Comparison of ENCODE assay signal across 1 cellular context in the genomic region with DNA sequence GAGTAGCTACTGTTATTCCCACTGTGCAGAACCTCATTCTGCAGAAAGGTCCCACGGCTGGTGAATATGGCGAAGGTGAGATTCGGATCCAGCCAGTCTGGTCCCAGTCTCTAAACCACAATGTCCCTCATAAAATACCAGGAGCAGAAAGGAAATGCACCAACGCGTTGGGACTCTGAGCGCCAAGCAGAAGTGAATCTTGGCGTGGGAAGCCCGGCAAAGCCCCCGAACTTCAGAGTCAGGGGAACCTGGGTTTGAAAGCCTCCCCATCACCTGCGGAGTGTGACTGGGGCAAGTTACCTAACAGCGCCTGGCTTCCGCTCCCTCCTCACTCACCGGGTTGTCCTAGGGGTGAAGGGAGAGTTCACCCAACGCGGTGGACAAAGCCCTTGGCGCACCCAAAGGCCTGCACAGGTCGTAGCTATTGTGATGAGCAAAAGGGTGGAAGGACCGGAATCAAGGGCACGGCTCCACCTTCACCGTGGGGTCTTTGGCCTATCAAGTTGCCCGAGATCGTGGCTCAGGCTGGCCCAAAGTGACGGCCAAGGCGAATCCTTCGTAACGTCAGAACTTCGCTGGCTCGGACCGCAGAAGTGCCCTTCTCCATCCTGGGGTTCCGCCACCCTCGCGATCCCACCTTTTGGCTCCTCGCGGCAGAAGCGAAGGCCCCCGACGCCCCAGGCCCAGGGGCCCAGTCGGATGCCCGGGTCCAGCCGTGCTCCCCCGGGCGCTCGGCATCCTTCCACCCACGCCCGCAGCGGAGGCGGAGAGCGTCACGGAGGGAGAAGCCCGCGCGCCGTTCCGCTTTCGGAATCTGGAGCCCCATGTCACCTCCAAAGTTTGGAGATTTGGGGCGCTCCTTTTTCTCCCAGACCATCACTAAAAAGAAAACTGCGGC.
TF ChIP-seq lines count a peak whose summit lies in the region.

No MANE protein-coding gene starts in this region.

TF ChIP-seq in GM12878, 131 proteins besides CTCF, POLR2A, EP300 and RAD21 (continues in another document):
- TF ChIP-seq, protein P1, sequence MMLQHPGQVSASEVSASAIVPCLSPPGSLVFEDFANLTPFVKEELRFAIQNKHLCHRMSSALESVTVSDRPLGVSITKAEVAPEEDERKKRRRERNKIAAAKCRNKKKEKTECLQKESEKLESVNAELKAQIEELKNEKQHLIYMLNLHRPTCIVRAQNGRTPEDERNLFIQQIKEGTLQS (IDR thresholded peaks at IDR 0.05; ENCODE audit: borderline replicate concordance, extremely low read depth, low read depth, low read length) = no peak
- TF ChIP-seq TBL1XR1 (IDR thresholded peaks at IDR 0.05; ENCODE audit: low read depth, low read length) = no peak
- TF ChIP-seq NFYA (IDR thresholded peaks at IDR 0.05; ENCODE audit: borderline replicate concordance, low read depth, low read length) = no peak
- TF ChIP-seq, protein P2, sequence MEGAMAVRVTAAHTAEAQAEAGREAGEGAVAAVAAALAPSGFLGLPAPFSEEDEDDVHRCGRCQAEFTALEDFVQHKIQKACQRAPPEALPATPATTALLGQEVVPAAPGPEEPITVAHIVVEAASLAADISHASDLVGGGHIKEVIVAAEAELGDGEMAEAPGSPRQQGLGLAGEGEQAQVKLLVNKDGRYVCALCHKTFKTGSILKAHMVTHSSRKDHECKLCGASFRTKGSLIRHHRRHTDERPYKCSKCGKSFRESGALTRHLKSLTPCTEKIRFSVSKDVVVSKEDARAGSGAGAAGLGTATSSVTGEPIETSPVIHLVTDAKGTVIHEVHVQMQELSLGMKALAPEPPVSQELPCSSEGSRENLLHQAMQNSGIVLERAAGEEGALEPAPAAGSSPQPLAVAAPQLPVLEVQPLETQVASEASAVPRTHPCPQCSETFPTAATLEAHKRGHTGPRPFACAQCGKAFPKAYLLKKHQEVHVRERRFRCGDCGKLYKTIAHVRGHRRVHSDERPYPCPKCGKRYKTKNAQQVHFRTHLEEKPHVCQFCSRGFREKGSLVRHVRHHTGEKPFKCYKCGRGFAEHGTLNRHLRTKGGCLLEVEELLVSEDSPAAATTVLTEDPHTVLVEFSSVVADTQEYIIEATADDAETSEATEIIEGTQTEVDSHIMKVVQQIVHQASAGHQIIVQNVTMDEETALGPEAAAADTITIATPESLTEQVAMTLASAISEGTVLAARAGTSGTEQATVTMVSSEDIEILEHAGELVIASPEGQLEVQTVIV (IDR thresholded peaks at IDR 0.05; ENCODE audit: borderline replicate concordance, partially characterized antibody) = no peak
- TF ChIP-seq, protein P3, sequence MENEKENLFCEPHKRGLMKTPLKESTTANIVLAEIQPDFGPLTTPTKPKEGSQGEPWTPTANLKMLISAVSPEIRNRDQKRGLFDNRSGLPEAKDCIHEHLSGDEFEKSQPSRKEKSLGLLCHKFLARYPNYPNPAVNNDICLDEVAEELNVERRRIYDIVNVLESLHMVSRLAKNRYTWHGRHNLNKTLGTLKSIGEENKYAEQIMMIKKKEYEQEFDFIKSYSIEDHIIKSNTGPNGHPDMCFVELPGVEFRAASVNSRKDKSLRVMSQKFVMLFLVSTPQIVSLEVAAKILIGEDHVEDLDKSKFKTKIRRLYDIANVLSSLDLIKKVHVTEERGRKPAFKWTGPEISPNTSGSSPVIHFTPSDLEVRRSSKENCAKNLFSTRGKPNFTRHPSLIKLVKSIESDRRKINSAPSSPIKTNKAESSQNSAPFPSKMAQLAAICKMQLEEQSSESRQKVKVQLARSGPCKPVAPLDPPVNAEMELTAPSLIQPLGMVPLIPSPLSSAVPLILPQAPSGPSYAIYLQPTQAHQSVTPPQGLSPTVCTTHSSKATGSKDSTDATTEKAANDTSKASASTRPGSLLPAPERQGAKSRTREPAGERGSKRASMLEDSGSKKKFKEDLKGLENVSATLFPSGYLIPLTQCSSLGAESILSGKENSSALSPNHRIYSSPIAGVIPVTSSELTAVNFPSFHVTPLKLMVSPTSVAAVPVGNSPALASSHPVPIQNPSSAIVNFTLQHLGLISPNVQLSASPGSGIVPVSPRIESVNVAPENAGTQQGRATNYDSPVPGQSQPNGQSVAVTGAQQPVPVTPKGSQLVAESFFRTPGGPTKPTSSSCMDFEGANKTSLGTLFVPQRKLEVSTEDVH (IDR thresholded peaks at IDR 0.05; ENCODE audit: low read depth, partially characterized antibody) = no peak
- TF ChIP-seq TAF1 (IDR thresholded peaks at IDR 0.05; ENCODE audit: borderline replicate concordance, low read depth, low read length) = 0 out of 2 replicates have a peak, but pooled peaks have one; percentile 18
- no peak for TF ChIP-seq CBX5 (IDR thresholded peaks at IDR 0.05; ENCODE audit: low read depth)
- TF ChIP-seq HCFC1 (IDR thresholded peaks at IDR 0.05; ENCODE audit: low read length) = no peak
- no peak for TF ChIP-seq EZH2 (IDR thresholded peaks at IDR 0.05; ENCODE audit: borderline replicate concordance, control insufficient read depth, low read depth, low read length)
- no peak for TF ChIP-seq POU2F2 (IDR thresholded peaks at IDR 0.05; ENCODE audit: borderline replicate concordance, low read depth, low read length)
- no peak for TF ChIP-seq SP1 (IDR thresholded peaks at IDR 0.05; ENCODE audit: low read depth, low read length)
- TF ChIP-seq, protein P4, sequence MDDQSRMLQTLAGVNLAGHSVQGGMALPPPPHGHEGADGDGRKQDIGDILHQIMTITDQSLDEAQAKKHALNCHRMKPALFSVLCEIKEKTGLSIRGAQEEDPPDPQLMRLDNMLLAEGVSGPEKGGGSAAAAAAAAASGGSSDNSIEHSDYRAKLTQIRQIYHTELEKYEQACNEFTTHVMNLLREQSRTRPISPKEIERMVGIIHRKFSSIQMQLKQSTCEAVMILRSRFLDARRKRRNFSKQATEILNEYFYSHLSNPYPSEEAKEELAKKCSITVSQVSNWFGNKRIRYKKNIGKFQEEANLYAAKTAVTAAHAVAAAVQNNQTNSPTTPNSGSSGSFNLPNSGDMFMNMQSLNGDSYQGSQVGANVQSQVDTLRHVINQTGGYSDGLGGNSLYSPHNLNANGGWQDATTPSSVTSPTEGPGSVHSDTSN (IDR thresholded peaks at IDR 0.05; ENCODE audit: insufficient replicate concordance, low read depth, low read length) = no peak
- TF ChIP-seq SREBF1 (IDR thresholded peaks at IDR 0.05; ENCODE audit: low read length) = no peak
- peak; percentile 31; the same call in 1 of the 2 replicates for TF ChIP-seq GATAD2B (conservative IDR thresholded peaks at IDR 0.05; ENCODE audit: low read depth)
- TF ChIP-seq BMI1 (IDR thresholded peaks at IDR 0.05; ENCODE audit: borderline replicate concordance) = no peak
- TF ChIP-seq RAD51 (IDR thresholded peaks at IDR 0.05) = no peak
- no peak for TF ChIP-seq SMAD1 (IDR thresholded peaks at IDR 0.05; ENCODE audit: low read depth, partially characterized antibody)
- TF ChIP-seq TCF12 (IDR thresholded peaks at IDR 0.05; ENCODE audit: low read depth, low read length) = no peak
- TF ChIP-seq SIX5 (IDR thresholded peaks at IDR 0.05; ENCODE audit: low read depth, low read length, severe bottlenecking) = no peak
- TF ChIP-seq, protein P5, sequence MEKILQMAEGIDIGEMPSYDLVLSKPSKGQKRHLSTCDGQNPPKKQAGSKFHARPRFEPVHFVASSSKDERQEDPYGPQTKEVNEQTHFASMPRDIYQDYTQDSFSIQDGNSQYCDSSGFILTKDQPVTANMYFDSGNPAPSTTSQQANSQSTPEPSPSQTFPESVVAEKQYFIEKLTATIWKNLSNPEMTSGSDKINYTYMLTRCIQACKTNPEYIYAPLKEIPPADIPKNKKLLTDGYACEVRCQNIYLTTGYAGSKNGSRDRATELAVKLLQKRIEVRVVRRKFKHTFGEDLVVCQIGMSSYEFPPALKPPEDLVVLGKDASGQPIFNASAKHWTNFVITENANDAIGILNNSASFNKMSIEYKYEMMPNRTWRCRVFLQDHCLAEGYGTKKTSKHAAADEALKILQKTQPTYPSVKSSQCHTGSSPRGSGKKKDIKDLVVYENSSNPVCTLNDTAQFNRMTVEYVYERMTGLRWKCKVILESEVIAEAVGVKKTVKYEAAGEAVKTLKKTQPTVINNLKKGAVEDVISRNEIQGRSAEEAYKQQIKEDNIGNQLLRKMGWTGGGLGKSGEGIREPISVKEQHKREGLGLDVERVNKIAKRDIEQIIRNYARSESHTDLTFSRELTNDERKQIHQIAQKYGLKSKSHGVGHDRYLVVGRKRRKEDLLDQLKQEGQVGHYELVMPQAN (conservative IDR thresholded peaks at IDR 0.05) = peak; percentile 14; the same call in 1 of the 2 replicates
- TF ChIP-seq, protein P6, sequence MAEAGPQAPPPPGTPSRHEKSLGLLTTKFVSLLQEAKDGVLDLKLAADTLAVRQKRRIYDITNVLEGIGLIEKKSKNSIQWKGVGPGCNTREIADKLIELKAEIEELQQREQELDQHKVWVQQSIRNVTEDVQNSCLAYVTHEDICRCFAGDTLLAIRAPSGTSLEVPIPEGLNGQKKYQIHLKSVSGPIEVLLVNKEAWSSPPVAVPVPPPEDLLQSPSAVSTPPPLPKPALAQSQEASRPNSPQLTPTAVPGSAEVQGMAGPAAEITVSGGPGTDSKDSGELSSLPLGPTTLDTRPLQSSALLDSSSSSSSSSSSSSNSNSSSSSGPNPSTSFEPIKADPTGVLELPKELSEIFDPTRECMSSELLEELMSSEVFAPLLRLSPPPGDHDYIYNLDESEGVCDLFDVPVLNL (IDR thresholded peaks at IDR 0.05; ENCODE audit: low read depth, low read length) = no peak
- 0 out of 2 replicates have a peak, but pooled peaks have one; percentile 62 for TF ChIP-seq CHD1 (IDR thresholded peaks at IDR 0.05; ENCODE audit: low read depth, low read length)
- TF ChIP-seq CEBPB (IDR thresholded peaks at IDR 0.05; ENCODE audit: borderline replicate concordance in 1 of 2, low read depth in 2 of 2, low read length in 2 of 2) = no peak
- TF ChIP-seq IRF4 (IDR thresholded peaks at IDR 0.05; ENCODE audit: low read depth, low read length) = no peak
- no peak for TF ChIP-seq NR2F1 (conservative IDR thresholded peaks at IDR 0.05)
- TF ChIP-seq, protein P7, sequence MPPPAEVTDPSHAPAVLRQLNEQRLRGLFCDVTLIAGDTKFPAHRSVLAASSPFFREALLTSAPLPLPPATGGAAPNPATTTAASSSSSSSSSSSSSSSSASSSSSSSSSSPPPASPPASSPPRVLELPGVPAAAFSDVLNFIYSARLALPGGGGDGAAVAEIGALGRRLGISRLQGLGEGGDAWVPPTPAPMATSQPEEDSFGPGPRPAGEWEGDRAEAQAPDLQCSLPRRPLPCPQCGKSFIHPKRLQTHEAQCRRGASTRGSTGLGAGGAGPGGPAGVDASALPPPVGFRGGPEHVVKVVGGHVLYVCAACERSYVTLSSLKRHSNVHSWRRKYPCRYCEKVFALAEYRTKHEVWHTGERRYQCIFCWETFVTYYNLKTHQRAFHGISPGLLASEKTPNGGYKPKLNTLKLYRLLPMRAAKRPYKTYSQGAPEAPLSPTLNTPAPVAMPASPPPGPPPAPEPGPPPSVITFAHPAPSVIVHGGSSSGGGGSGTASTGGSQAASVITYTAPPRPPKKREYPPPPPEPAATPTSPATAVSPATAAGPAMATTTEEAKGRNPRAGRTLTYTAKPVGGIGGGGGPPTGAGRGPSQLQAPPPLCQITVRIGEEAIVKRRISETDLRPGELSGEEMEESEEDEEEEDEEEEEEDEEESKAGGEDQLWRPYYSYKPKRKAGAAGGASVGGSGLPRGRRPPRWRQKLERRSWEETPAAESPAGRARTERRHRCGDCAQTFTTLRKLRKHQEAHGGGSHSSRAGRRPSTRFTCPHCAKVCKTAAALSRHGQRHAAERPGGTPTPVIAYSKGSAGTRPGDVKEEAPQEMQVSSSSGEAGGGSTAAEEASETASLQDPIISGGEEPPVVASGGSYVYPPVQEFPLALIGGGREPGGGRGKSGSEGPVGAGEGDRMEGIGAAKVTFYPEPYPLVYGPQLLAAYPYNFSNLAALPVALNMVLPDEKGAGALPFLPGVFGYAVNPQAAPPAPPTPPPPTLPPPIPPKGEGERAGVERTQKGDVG (CRISPR knock-in tag; IDR thresholded peaks at IDR 0.05) = no peak
- TF ChIP-seq, protein P8, sequence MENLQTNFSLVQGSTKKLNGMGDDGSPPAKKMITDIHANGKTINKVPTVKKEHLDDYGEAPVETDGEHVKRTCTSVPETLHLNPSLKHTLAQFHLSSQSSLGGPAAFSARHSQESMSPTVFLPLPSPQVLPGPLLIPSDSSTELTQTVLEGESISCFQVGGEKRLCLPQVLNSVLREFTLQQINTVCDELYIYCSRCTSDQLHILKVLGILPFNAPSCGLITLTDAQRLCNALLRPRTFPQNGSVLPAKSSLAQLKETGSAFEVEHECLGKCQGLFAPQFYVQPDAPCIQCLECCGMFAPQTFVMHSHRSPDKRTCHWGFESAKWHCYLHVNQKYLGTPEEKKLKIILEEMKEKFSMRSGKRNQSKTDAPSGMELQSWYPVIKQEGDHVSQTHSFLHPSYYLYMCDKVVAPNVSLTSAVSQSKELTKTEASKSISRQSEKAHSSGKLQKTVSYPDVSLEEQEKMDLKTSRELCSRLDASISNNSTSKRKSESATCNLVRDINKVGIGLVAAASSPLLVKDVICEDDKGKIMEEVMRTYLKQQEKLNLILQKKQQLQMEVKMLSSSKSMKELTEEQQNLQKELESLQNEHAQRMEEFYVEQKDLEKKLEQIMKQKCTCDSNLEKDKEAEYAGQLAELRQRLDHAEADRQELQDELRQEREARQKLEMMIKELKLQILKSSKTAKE (IDR thresholded peaks at IDR 0.05; ENCODE audit: low read depth, poor library complexity, severe bottlenecking) = no peak
- TF ChIP-seq ZNF24 (IDR thresholded peaks at IDR 0.05) = no peak
- TF ChIP-seq SIN3A (IDR thresholded peaks at IDR 0.05; ENCODE audit: low read depth, low read length) = peak; percentile 3; the same call in 1 of the 2 replicates
- TF ChIP-seq MYC (IDR thresholded peaks at IDR 0.05; ENCODE audit: insufficient read depth, insufficient read length, insufficient replicate concordance, low read length, severe bottlenecking) = no peak
- TF ChIP-seq KLF5 (IDR thresholded peaks at IDR 0.05; ENCODE audit: partially characterized antibody) = peak; percentile 11
- no peak for TF ChIP-seq NFIC (IDR thresholded peaks at IDR 0.05; ENCODE audit: low read depth, low read length)
- 0 out of 2 replicates have a peak, but pooled peaks have one; percentile 15 for TF ChIP-seq EED (IDR thresholded peaks at IDR 0.05; ENCODE audit: low read depth)
- no peak for TF ChIP-seq RUNX3 (IDR thresholded peaks at IDR 0.05; ENCODE audit: low read length)
